ENCODE assay signal across 10 cellular contexts in genomic region chr18:9615973-9616559, GRCh38. TPM values are rescaled to one million over a fixed set of nuclear protein-coding genes. Genes with fewer than 3 reads are reported as not detected.
DNase-seq lines count a peak whose midpoint lies in the region; ATAC-seq and TF ChIP-seq lines count a peak whose summit lies in the region.
"Had no signal": no experiment of that assay in that cellular context is flagged by ENCODE, and none has a peak within 500 bp of the region (broad histone marks: within the 10 kb centered on the region; RNA-seq: fewer than 3 reads in every experiment).

No MANE protein-coding gene starts in this region.

- TF ChIP-seq POLR2A in sigmoid colon (IDR thresholded peaks at IDR 0.05), result no peak

- 0 out of 2 replicates have a peak overlapping the region, but pooled peaks have one; percentile 5 for H2AFZ ChIP-seq in GM23248

- peak overlapping the region; percentile 88 for H3K27ac ChIP-seq in GM23248
- peak overlapping the region; percentile 98 for H3K27ac ChIP-seq in RWPE2 (ENCODE audit: poor library complexity, severe bottlenecking)
- peak overlapping the region; percentile 5 to 99 (median 96) for H3K27ac ChIP-seq in sigmoid colon

- no peak overlapping the region for H3K4me3 ChIP-seq in GM23248
- peak overlapping the region; percentile 94 for H3K4me3 ChIP-seq in RWPE2 (ENCODE audit: severe bottlenecking)
- H3K4me3 ChIP-seq in foreskin fibroblast (ENCODE audit: low read depth in 1 of 2, low read length in 2 of 2), result no peak overlapping the region
- H3K4me3 ChIP-seq in sigmoid colon, result no peak overlapping the region

- 79 to 82% methylated on average over 5 of the region's 5 CpGs for WGBS in GM23248 (ENCODE audit: low coverage in 1 of 2, low lambda C conversion rate in 2 of 2, missing lambda C conversion rate in 2 of 2), 2 experiments
- 90 to 92% methylated on average over 5 of the region's 5 CpGs for WGBS in sigmoid colon, 2 donors

- H3K9ac ChIP-seq in GM23248, result peak overlapping the region; percentile 86; the same call in 1 of the 2 replicates

- H4K20me1 ChIP-seq in GM23248 (ENCODE audit: insufficient read depth), result peaks cover 8% of the 10 kb centered on the region; the same call in 1 of the 2 replicates

- H3F3A ChIP-seq in GM23248 (ENCODE audit: insufficient read depth), result peaks cover 60% of the 10 kb centered on the region

- DNase-seq in GM23248 (peak; percentile 77), RWPE2 (ENCODE audit: low spot score) (no peak), foreskin fibroblast (peak; percentile 50 to 67), sigmoid colon (no peak), COLO829 (ENCODE audit: low spot score) (no peak), C1 segment of cervical spinal cord (lab: John Stamatoyannopoulos, UW) (no peak), DMS153 (lab: John Stamatoyannopoulos, UW) (no peak)
- DNase-seq: activated effector memory CD4-positive, alpha-beta T cell treated with Interleukin-2 at 50 U/mL for 16 hours; NCI-H1930 had no signal

- TF ChIP-seq CTCF in RWPE2 (IDR thresholded peaks at IDR 0.05; ENCODE audit: poor library complexity, severe bottlenecking), result no peak
- TF ChIP-seq CTCF in foreskin fibroblast (IDR thresholded peaks at IDR 0.05; ENCODE audit: low read depth, low read length), result no peak
- no peak for TF ChIP-seq CTCF in sigmoid colon (IDR thresholded peaks at IDR 0.05)

- H3K9me2 ChIP-seq in GM23248 (ENCODE audit: insufficient read depth), result no peaks in the 10 kb centered on the region

- no peaks in the 10 kb centered on the region for H3K36me3 ChIP-seq in GM23248 (ENCODE audit: low read depth)
- peaks cover 23% of the 10 kb centered on the region for H3K36me3 ChIP-seq in RWPE2 (ENCODE audit: low read depth)
- no peaks in the 10 kb centered on the region for H3K36me3 ChIP-seq in sigmoid colon

- no peak for TF ChIP-seq EP300 in sigmoid colon (IDR thresholded peaks at IDR 0.05)

- intact Hi-C loops in sigmoid colon (cut with DNase I), result loop anchor here (2.0 to 10.0 kb wide), 3 partner anchors 93 to 909 kb away; partner anchors contain the start of genes NAPG and RAB31

- H3K4me1 ChIP-seq in GM23248 (ENCODE audit: insufficient read depth) (peaks cover 40% of the 10 kb centered on the region), RWPE2 (ENCODE audit: insufficient read depth, poor library complexity, severe bottlenecking) (peaks cover 50% of the 10 kb centered on the region), sigmoid colon (peaks cover 0 to 34% (median 26%) of the 10 kb centered on the region in 4 donors)

- H3K27me3 ChIP-seq in GM23248 (replicated peaks; ENCODE audit: insufficient read depth) (no peaks in the 10 kb centered on the region), RWPE2 (ENCODE audit: insufficient read depth, poor library complexity, severe bottlenecking) (no peaks in the 10 kb centered on the region), sigmoid colon (no peaks in the 10 kb centered on the region)

- peaks cover 35% of the 10 kb centered on the region for H3K79me2 ChIP-seq in GM23248 (ENCODE audit: insufficient read depth)

- peak overlapping the region; percentile 79 for H3K4me2 ChIP-seq in GM23248 (ENCODE audit: unreplicated experiment)

- no peak for ATAC-seq in RWPE2 (ENCODE audit: low read depth)
- ATAC-seq in HG03354 (IDR thresholded peaks at IDR 0.05; ENCODE audit: poor library complexity, severe bottlenecking, unreplicated experiment), result no peak

- H3K9me3 ChIP-seq in GM23248 (ENCODE audit: low read depth), result no peaks in the 10 kb centered on the region
- H3K9me3 ChIP-seq in RWPE2 (ENCODE audit: severe bottlenecking), result no peaks in the 10 kb centered on the region
- H3K9me3 ChIP-seq in sigmoid colon, result no peaks in the 10 kb centered on the region

- in situ Hi-C loops in GM23248 (cut with MboI), result no loop called here

RNA-seq across cellular contexts. Expression of gene PPP4R1, which starts 1.7 kb away (rescaled TPM):
- total RNA-seq in GM23248 (2014; rRNA removed; shearing (Covaris generic)), result 85.5 and 97.9 TPM in 2 replicates
- polyA plus RNA-seq in GM23248 (2016; fragmentation: Nextera tagmentation; extraction: Ambion mirVana) (31.8 and 33.0 TPM in 2 replicates), sigmoid colon (10 to 100 TPM; 29.4 to 33.6 (median 33.3) TPM)
- total RNA-seq in sigmoid colon, result 100 to 1,000 TPM; 126 to 163 (median 153) TPM

Comparison
In these comparisons a context has a peak if more than half of its experiments do, and no peak if none do; other contexts are left out.
1. DNase-seq: peak in GM23248 (single experiment) and foreskin fibroblast (2 of 2); none in RWPE2 (single experiment), sigmoid colon (single experiment), COLO829 (single experiment), C1 segment of cervical spinal cord (0 of 14) and DMS153 (single experiment).
2. Peak in every context shown above with its lines, with median percentiles within 50 percentile points of each other: H3K27ac ChIP-seq.